Comparison of ENCODE assay signal across 8 cellular contexts in the genomic region with DNA sequence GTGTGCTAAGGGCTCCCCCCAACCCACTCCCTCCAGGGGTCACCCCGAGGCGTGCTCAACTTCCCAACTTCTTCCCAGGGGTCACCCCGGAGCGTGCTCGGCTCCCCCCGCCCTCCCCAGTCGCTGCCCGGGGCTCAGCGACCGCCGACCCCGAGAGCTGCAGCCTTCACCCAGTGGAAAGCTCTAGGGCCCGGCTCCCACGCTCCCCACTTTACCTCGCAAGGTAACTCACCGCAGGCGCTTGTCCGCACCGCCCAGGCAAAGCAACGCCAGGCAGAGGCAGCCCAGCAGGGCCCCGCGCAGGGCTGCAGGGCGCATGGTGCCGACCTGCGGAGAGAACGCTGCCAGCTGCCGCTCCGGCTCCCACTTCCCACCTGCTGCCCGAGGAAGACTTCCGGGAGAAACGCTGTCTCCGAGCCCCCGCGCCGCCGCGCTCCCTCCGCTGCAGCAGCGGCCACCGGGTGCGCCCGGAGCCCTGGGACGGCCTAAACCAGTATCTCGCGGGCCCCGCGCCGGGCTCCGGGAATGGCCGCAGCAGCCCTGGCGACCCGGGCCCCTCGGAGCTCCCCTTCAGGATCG. TPM values are rescaled to one million over a fixed set of nuclear protein-coding genes. Genes with fewer than 3 reads are reported as not detected.
DNase-seq lines count a peak whose midpoint lies in the region; ATAC-seq and TF ChIP-seq lines count a peak whose summit lies in the region.

No MANE protein-coding gene starts in this region.

- DNase-seq in Calu3 = no peak
- DNase-seq in HuH-7.5 (ENCODE audit: low spot score) = peak; percentile 46
- DNase-seq in activated T-helper 1 cell treated with anti-CD3 and anti-CD28 coated beads, Interleukin-12 subunit alpha, Interleukin-12 subunit beta, Interleukin-2, Interleukin-4 antibody, amounts not matched to agents 30 ng/mL and 10 ng/mL and 1 ng/mL, durations not matched to agents 14 hours and 24 hours and 36 hours (ENCODE audit: low spot score) = no peak
- no peak for DNase-seq in left ventricle myocardium superior
- DNase-seq in sciatic nerve (ENCODE audit: low spot score) = no peak
- DNase-seq in G401 (ENCODE audit: low spot score) = no peak
- no peak for DNase-seq in GM19238 (ENCODE audit: insufficient read length, low spot score)

- peaks cover 53% of the 10 kb centered on the region for H3K36me3 Mint-ChIP-seq in Calu3 (ENCODE audit: insufficient read depth, unreplicated experiment)
- peaks cover 19% of the 10 kb centered on the region for H3K36me3 Mint-ChIP-seq in activated T-helper 1 cell treated with anti-CD3 and anti-CD28 coated beads, Interleukin-12 subunit alpha, Interleukin-12 subunit beta, Interleukin-2, Interleukin-4 antibody, amounts not matched to agents 30 ng/mL and 10 ng/mL and 1 ng/mL, durations not matched to agents 14 hours and 24 hours and 36 hours (ENCODE audit: low read depth)

- ATAC-seq in GM19455 (IDR thresholded peaks at IDR 0.05; ENCODE audit: unreplicated experiment) (peak; percentile 13), left ventricle myocardium superior (peak; percentile 50), sciatic nerve (peak; percentile 1)

- H3K4me3 Mint-ChIP-seq in Calu3 (ENCODE audit: low read depth, unreplicated experiment) = peak overlapping the region; percentile 89
- H3K4me3 Mint-ChIP-seq in activated T-helper 1 cell treated with anti-CD3 and anti-CD28 coated beads, Interleukin-12 subunit alpha, Interleukin-12 subunit beta, Interleukin-2, Interleukin-4 antibody, amounts not matched to agents 30 ng/mL and 10 ng/mL and 1 ng/mL, durations not matched to agents 14 hours and 24 hours and 36 hours = peak overlapping the region; percentile 92

- in situ Hi-C loops in G401 (cut with HindIII; ENCODE audit: low sequenced_read_pairs) = no loop called here

- H3K9me3 Mint-ChIP-seq in Calu3 (ENCODE audit: low read depth, unreplicated experiment) = no peaks in the 10 kb centered on the region
- no peaks in the 10 kb centered on the region for H3K9me3 Mint-ChIP-seq in activated T-helper 1 cell treated with anti-CD3 and anti-CD28 coated beads, Interleukin-12 subunit alpha, Interleukin-12 subunit beta, Interleukin-2, Interleukin-4 antibody, amounts not matched to agents 30 ng/mL and 10 ng/mL and 1 ng/mL, durations not matched to agents 14 hours and 24 hours and 36 hours

- TF ChIP-seq CTCF in Calu3 (IDR thresholded peaks at IDR 0.05; ENCODE audit: unreplicated experiment) = no peak

- no TSS peak for BruUV-seq in Calu3 (replicated peaks; lab: Mats Ljungman, UMichigan)

- peaks cover 42% of the 10 kb centered on the region for H3K4me1 Mint-ChIP-seq in Calu3 (ENCODE audit: low read depth, unreplicated experiment)
- H3K4me1 Mint-ChIP-seq in activated T-helper 1 cell treated with anti-CD3 and anti-CD28 coated beads, Interleukin-12 subunit alpha, Interleukin-12 subunit beta, Interleukin-2, Interleukin-4 antibody, amounts not matched to agents 30 ng/mL and 10 ng/mL and 1 ng/mL, durations not matched to agents 14 hours and 24 hours and 36 hours (ENCODE audit: low read depth) = peaks cover 80% of the 10 kb centered on the region

- CTCF ChIA-PET in Calu3 (lab: Charles Lee) = interaction anchor here (0.6 to 1.2 kb wide), 3 partner anchors 34 to 415 kb away, joined by 3 to 4 read pairs (median 4); no protein-coding TSS in a partner anchor

- intact Hi-C loops in Calu3 (cut with micrococcal nuclease; ENCODE audit: unreplicated experiment) = loop anchor here (5.0 kb wide), 1 partner anchor 41 kb away; the partner anchor contains the start of gene CEP43
- intact Hi-C loops in activated T-helper 1 cell treated with anti-CD3 and anti-CD28 coated beads, Interleukin-12 subunit alpha, Interleukin-12 subunit beta, Interleukin-2, Interleukin-4 antibody, amounts not matched to agents 30 ng/mL and 10 ng/mL and 1 ng/mL, durations not matched to agents 14 hours and 24 hours and 36 hours (cut with micrococcal nuclease) = loop anchor here (1.0 to 5.0 kb wide), 2 partner anchors 43 to 574 kb away; partner anchors contain the start of genes CEP43 and MPC1
- intact Hi-C loops in left ventricle myocardium superior (cut with micrococcal nuclease) = no loop called here
- intact Hi-C loops in sciatic nerve (cut with DNase I) = no loop called here

- no peaks in the 10 kb centered on the region for H3K27me3 Mint-ChIP-seq in Calu3 (ENCODE audit: unreplicated experiment)
- H3K27me3 Mint-ChIP-seq in activated T-helper 1 cell treated with anti-CD3 and anti-CD28 coated beads, Interleukin-12 subunit alpha, Interleukin-12 subunit beta, Interleukin-2, Interleukin-4 antibody, amounts not matched to agents 30 ng/mL and 10 ng/mL and 1 ng/mL, durations not matched to agents 14 hours and 24 hours and 36 hours (ENCODE audit: insufficient read depth) = no peaks in the 10 kb centered on the region

- H3K27ac Mint-ChIP-seq in Calu3 (ENCODE audit: unreplicated experiment) = peak overlapping the region; percentile 68
- H3K27ac Mint-ChIP-seq in activated T-helper 1 cell treated with anti-CD3 and anti-CD28 coated beads, Interleukin-12 subunit alpha, Interleukin-12 subunit beta, Interleukin-2, Interleukin-4 antibody, amounts not matched to agents 30 ng/mL and 10 ng/mL and 1 ng/mL, durations not matched to agents 14 hours and 24 hours and 36 hours = peak overlapping the region; percentile 91

RNA-seq across cellular contexts. Expression of gene RNASET2, which starts 0.4 kb away (rescaled TPM):
- total RNA-seq in Calu3 (2022) = 65.2 and 70.2 TPM in 2 replicates
- 99.5 TPM in 2 replicates for total RNA-seq in activated T-helper 1 cell treated with anti-CD3 and anti-CD28 coated beads, Interleukin-12 subunit alpha, Interleukin-12 subunit beta, Interleukin-2, Interleukin-4 antibody, amounts not matched to agents 30 ng/mL and 10 ng/mL and 1 ng/mL, durations not matched to agents 14 hours and 24 hours and 36 hours
- total RNA-seq in left ventricle myocardium superior = 13.0 TPM
- 70.4 TPM for total RNA-seq in sciatic nerve
- 61.5 and 69.4 TPM in 2 replicates for total RNA-seq in G401 (2014; rRNA removed; shearing (Covaris generic))

RNA-seq across cellular contexts. Expression of gene CEP43, which starts 43.2 kb away (rescaled TPM):
- total RNA-seq in Calu3 (2022) = 28.3 and 34.9 TPM in 2 replicates
- total RNA-seq in activated T-helper 1 cell treated with anti-CD3 and anti-CD28 coated beads, Interleukin-12 subunit alpha, Interleukin-12 subunit beta, Interleukin-2, Interleukin-4 antibody, amounts not matched to agents 30 ng/mL and 10 ng/mL and 1 ng/mL, durations not matched to agents 14 hours and 24 hours and 36 hours = 18.8 and 21.4 TPM in 2 replicates
- total RNA-seq in left ventricle myocardium superior = 12.3 TPM
- total RNA-seq in sciatic nerve = 18.8 TPM
- total RNA-seq in G401 (2014; rRNA removed; shearing (Covaris generic)) = 21.3 and 48.8 TPM in 2 replicates

Comparison
In these comparisons a context has a peak if more than half of its experiments do, and no peak if none do; other contexts are left out.
1. intact Hi-C loops: an anchor here in Calu3 (5.0 kb wide) and activated T-helper 1 cell treated with anti-CD3 and anti-CD28 coated beads, Interleukin-12 subunit alpha, Interleukin-12 subunit beta, Interleukin-2, Interleukin-4 antibody, amounts not matched to agents 30 ng/mL and 10 ng/mL and 1 ng/mL, durations not matched to agents 14 hours and 24 hours and 36 hours (1.0 to 5.0 kb wide); none called in left ventricle myocardium superior and sciatic nerve.